Comparison of ENCODE assay signal across 15 cellular contexts in genomic region chr5:106167766-106168165, GRCh38.
DNase-seq lines count a peak whose midpoint lies in the region; ATAC-seq and TF ChIP-seq lines count a peak whose summit lies in the region.
"Had no signal": no experiment of that assay in that cellular context is flagged by ENCODE, and none has a peak within 500 bp of the region (broad histone marks: within the 10 kb centered on the region; RNA-seq: fewer than 3 reads in every experiment).

No MANE protein-coding gene starts in this region.

- ATAC-seq in GM18511 (IDR thresholded peaks at IDR 0.05; ENCODE audit: unreplicated experiment) = no peak
- ATAC-seq in HG03439 (IDR thresholded peaks at IDR 0.05; ENCODE audit: unreplicated experiment) = no peak

- DNase-seq in cardiac fibroblast (ENCODE audit: low read depth in 2 of 2) (peak; percentile 35 to 46), fibroblast of pulmonary artery (ENCODE audit: low read depth) (peak; percentile 45), pulmonary artery endothelial cell (ENCODE audit: low read depth, low spot score) (peak; percentile 10)
- DNase-seq in activated effector memory CD4-positive, alpha-beta T cell treated with Interleukin-2 at 50 U/mL for 16 hours = no peak
- DNase-seq: ACHN; BE2C; C1 segment of cervical spinal cord; CD4-positive, CD25-positive, alpha-beta regulatory T cell; CD8-positive, alpha-beta memory T cell; COR-L47; GM23248; IMR-90 had no signal

- TF ChIP-seq CTCF in cardiac fibroblast (IDR thresholded peaks at IDR 0.05; ENCODE audit: low read depth, low read length) (no peak), fibroblast of pulmonary artery (IDR thresholded peaks at IDR 0.05; ENCODE audit: low read length, missing control alignments) (no peak)

- H3K4me3 ChIP-seq in cardiac fibroblast (replicated peaks in 1 of 2; ENCODE audit: low read depth in 2 of 2, low read length in 2 of 2) (no peak overlapping the region), fibroblast of pulmonary artery (replicated peaks; ENCODE audit: low read depth, low read length) (no peak overlapping the region)
- H3K4me3 ChIP-seq: GM23248, HAP-1 had no signal
